In the genomic region with DNA sequence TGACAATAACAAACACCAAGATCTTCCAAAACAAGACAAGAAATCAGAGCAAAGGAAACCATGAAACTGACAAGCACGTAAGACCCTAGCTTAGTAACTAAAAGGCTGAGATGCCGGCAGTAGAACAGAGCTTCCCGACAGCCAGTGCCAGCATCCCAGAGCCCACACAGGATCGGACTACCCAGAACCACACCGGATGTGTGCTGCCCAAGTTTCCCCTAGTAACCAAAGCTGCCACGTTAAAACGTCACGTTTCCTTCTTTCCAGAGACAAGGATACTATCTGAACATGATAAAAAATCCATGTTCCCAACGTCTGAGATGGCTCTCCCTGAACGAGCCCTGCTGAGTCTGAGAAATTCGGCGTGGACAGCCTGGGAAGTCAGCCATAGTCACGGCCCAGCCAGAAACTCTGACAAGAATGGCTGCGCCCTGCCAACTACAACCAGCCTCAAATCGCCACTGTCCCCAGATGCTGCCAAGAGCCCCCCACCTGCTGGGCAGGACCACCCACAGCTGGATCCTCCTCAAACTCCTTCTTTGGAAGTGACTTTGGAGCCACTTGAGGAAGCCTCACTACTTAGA, we compare ENCODE assay signal across 20 cellular contexts. TPM values are rescaled to one million over a fixed set of nuclear protein-coding genes. Genes with fewer than 3 reads are reported as not detected.
A peak's percentile ranks its signal among the peaks of the same experiment; 100 is the strongest.
DNase-seq lines count a peak whose midpoint lies in the region; ATAC-seq, FAIRE-seq and TF ChIP-seq lines count a peak whose summit lies in the region.
"Had no signal": no experiment of that assay in that cellular context is flagged by ENCODE, and none has a peak within 500 bp of the region (broad histone marks: within the 10 kb centered on the region; RNA-seq: fewer than 3 reads in every experiment).

No MANE protein-coding gene starts in this region.

- H3K9me3 ChIP-seq in ascending aorta, result no peaks in the 10 kb centered on the region
- no peaks in the 10 kb centered on the region for H3K9me3 ChIP-seq in right cardiac atrium (ENCODE audit: control insufficient read depth, low read length)
- H3K9me3 ChIP-seq in thoracic aorta, result no peaks in the 10 kb centered on the region
- no peaks in the 10 kb centered on the region for H3K9me3 ChIP-seq in pancreas

- ATAC-seq in right cardiac atrium, result peak; percentile 51 to 71
- no peak for ATAC-seq in thoracic aorta (ENCODE audit: insufficient number of reproducible peaks, low FRiP score, low read depth)
- ATAC-seq in pancreas, result no peak
- ATAC-seq: GM12878, HepG2, Panc1 had no signal

- no peak for FAIRE-seq in pancreas (lab: Jason Lieb, UNC)
- FAIRE-seq: GM12878, GM18507, HepG2 had no signal

- no peak for DNase-seq in ascending aorta (ENCODE audit: low spot score in 2 of 2)
- peak; percentile 12 for DNase-seq in fibroblast of the aortic adventitia (ENCODE audit: low read depth)
- peak; percentile 54 to 89 (median 85) for DNase-seq in right cardiac atrium
- no peak for DNase-seq in thoracic aorta (ENCODE audit: low spot score)
- DNase-seq in NCI-H82 (lab: John Stamatoyannopoulos, UW), result no peak
- no peak for DNase-seq in pancreas
- DNase-seq in activated effector memory CD4-positive, alpha-beta T cell treated with Interleukin-2 at 50 U/mL for 16 hours, result no peak
- DNase-seq in KG1 (lab: John Stamatoyannopoulos, UW), result no peak
- DNase-seq: AML-193, DMS79, H7, Karpas-422, NCI-H187 treated with DMSO at 0.1 percent for 48 hours, NCI-H2171, NCI-H446 treated with DMSO at 0.1 percent for 48 hours, NCI-H748 treated with DMSO at 0.1 percent for 48 hours had no signal

- WGBS in right cardiac atrium, result 61% methylated on average over 15 of the region's 15 CpGs
- WGBS in pancreas, 2 donors, result 82 to 84% methylated on average over 15 of the region's 15 CpGs

- TF ChIP-seq CTCF in ascending aorta (IDR thresholded peaks at IDR 0.05) (no peak), fibroblast of the aortic adventitia (IDR thresholded peaks at IDR 0.05; ENCODE audit: insufficient read depth, low read length) (no peak), thoracic aorta (IDR thresholded peaks at IDR 0.05) (no peak), pancreas (IDR thresholded peaks at IDR 0.05) (no peak)

- H3K27me3 ChIP-seq in ascending aorta (no peaks in the 10 kb centered on the region), right cardiac atrium (ENCODE audit: control insufficient read depth, insufficient read depth) (no peaks in the 10 kb centered on the region), thoracic aorta (replicated peaks; ENCODE audit: insufficient read depth) (no peaks in the 10 kb centered on the region), pancreas (no peaks in the 10 kb centered on the region)

- H3K4me1 ChIP-seq in ascending aorta (peaks cover 0 to 8% of the 10 kb centered on the region in 2 donors), right cardiac atrium (ENCODE audit: control insufficient read depth, insufficient read depth, low read length) (no peaks in the 10 kb centered on the region), thoracic aorta (ENCODE audit: control insufficient read depth in 1 of 2, low read depth in 2 of 2) (peaks cover 0 to 13% of the 10 kb centered on the region in 2 donors), pancreas (no peaks in the 10 kb centered on the region)

- H3K36me3 ChIP-seq in ascending aorta, result peaks cover 10 to 36% of the 10 kb centered on the region in 2 donors
- peaks cover 10% of the 10 kb centered on the region for H3K36me3 ChIP-seq in thoracic aorta
- peaks cover 0 to 42% (median 5%) of the 10 kb centered on the region in 3 donors for H3K36me3 ChIP-seq in pancreas

- peak overlapping the region; percentile 37 to 49 for H3K27ac ChIP-seq in ascending aorta
- H3K27ac ChIP-seq in right cardiac atrium (ENCODE audit: low read length), result peak overlapping the region; percentile 39
- H3K27ac ChIP-seq in thoracic aorta, result peak overlapping the region; percentile 50 to 56
- H3K27ac ChIP-seq in pancreas, result no peak overlapping the region

- intact Hi-C loops in ascending aorta (cut with DNase I) (no loop called here), right cardiac atrium (cut with DNase I) (no loop called here), pancreas (cut with DNase I) (no loop called here)

- H3K4me3 ChIP-seq in ascending aorta (peak overlapping the region in 1 of 2 donors; percentile 37), fibroblast of the aortic adventitia (ENCODE audit: low read depth, low read length) (no peak overlapping the region), right cardiac atrium (ENCODE audit: low read length) (no peak overlapping the region), thoracic aorta (peak overlapping the region; percentile 34), pancreas (no peak overlapping the region)
- H3K4me3 ChIP-seq: GM12878 had no signal

RNA-seq across cellular contexts. Expression of gene CCDC57, which starts 16.9 kb away (rescaled TPM):
- total RNA-seq in ascending aorta (12.8 TPM), fibroblast of the aortic adventitia (ENCODE audit: low replicate concordance) (15.2 and 37.4 TPM in 2 replicates), right cardiac atrium (10 to 100 TPM; 14.8 to 17.3 (median 16.5) TPM), thoracic aorta (10 to 100 TPM; 19.4 to 58.1 TPM), pancreas (10 to 100 TPM; 19.6 to 31.8 (median 22.9) TPM)
- polyA plus RNA-seq in right cardiac atrium (12.1 TPM), pancreas (100 to 1,000 TPM; 135 to 176 TPM)

RNA-seq across cellular contexts. Expression of gene SLC16A3, which starts 33.1 kb away (rescaled TPM):
- 253 TPM for total RNA-seq in ascending aorta
- total RNA-seq in fibroblast of the aortic adventitia (ENCODE audit: low replicate concordance), result 13.0 and 44.6 TPM in 2 replicates
- 10 to 100 TPM; 13.6 to 23.7 (median 18.0) TPM for total RNA-seq in right cardiac atrium
- 18.8 TPM for polyA plus RNA-seq in right cardiac atrium
- total RNA-seq in thoracic aorta, result 100 to 1,000 TPM in 1 of 2 donors, 10 to 100 TPM in 1; 76.0 to 113 TPM
- 10 to 100 TPM in 2 of 6 donors, 1 to 10 TPM in 4; 1.2 to 22.8 (median 4.2) TPM for total RNA-seq in pancreas
- 1 to 10 TPM; 3.5 TPM for polyA plus RNA-seq in pancreas

Comparison
In these comparisons a context has a peak if more than half of its experiments do, and no peak if none do; other contexts are left out.
1. DNase-seq: peak in fibroblast of the aortic adventitia (single experiment) and right cardiac atrium (3 of 3); none in ascending aorta (0 of 2), thoracic aorta (single experiment), NCI-H82 (single experiment), pancreas (0 of 6), activated effector memory CD4-positive, alpha-beta T cell treated with Interleukin-2 at 50 U/mL for 16 hours (single experiment) and KG1 (single experiment).
2. H3K27ac ChIP-seq: peak in ascending aorta (2 of 2), right cardiac atrium (single experiment) and thoracic aorta (2 of 2); none in pancreas (0 of 4).
3. ATAC-seq: peak in right cardiac atrium (2 of 2); none in thoracic aorta (single experiment) and pancreas (0 of 4).